Comparison of ENCODE assay signal across 14 cellular contexts in the genomic region with DNA sequence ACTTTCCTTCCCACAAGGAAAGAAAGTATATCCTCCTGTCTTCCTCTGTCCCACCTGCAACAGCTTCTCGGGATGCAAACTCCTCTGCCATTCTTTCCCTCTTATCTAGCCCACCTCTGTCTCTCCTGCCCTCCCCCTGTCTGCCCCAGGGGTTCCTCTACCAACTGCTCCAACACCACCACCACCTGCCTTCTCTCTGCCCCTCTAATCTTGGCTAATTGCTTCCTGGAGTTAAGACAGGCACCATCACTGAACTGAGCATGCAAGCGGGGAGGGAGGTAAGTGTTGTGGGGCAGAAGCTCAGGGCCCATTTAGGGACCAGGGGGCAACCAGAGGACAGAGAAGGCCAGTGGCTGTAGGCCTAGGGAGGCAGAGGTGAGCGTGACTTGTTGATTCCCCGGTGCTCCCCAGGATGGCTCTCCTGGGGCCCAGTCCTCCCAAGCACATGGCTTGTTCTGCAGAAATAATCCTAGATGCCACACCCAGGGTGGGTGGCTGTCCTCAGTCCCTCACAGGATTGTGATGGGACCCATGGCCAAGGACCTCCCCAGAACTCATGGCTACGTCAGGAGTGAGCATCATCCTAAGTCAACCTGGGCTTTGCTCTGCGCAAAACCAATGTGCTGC.
"Had no signal": no experiment of that assay in that cellular context is flagged by ENCODE, and none has a peak within 500 bp of the region (broad histone marks: within the 10 kb centered on the region; RNA-seq: fewer than 3 reads in every experiment).

No MANE protein-coding gene starts in this region.

- H3K27ac ChIP-seq: brain microvascular endothelial cell, hepatocyte, left lung, spleen, upper lobe of right lung had no signal

- H3K4me3 ChIP-seq: hepatocyte, left lung, sigmoid colon, spleen, upper lobe of right lung had no signal

- H3K4me3 Mint-ChIP-seq: activated naive CD8-positive, alpha-beta T cell treated with anti-CD3 and anti-CD28 coated beads, Interleukin-2, amount 10 ng/mL, durations not matched to agents 7 days and 5 days; dendritic cell treated with granulocyte-macrophage colony-stimulating factor and Interleukin-4, amounts not matched to agents 40 ng/mL and 50 ng/mL, for 4 days; effector memory CD8-positive, alpha-beta T cell; natural killer cell; stimulated activated naive CD8-positive, alpha-beta T cell treated with anti-CD3 and anti-CD28 coated beads, Interleukin-15, amount 100 ng/mL, for 72 hours had no signal

- H3K27me3 ChIP-seq: hepatocyte, left lung, sigmoid colon, spleen, upper lobe of right lung had no signal

- H3K36me3 ChIP-seq: brain microvascular endothelial cell, left lung, sigmoid colon, spleen, upper lobe of right lung had no signal

- H3K4me1 Mint-ChIP-seq: activated naive CD8-positive, alpha-beta T cell treated with anti-CD3 and anti-CD28 coated beads, Interleukin-2, amount 10 ng/mL, durations not matched to agents 7 days and 5 days; natural killer cell; stimulated activated naive CD8-positive, alpha-beta T cell treated with anti-CD3 and anti-CD28 coated beads, Interleukin-15, amount 100 ng/mL, for 72 hours had no signal

- H3K4me1 ChIP-seq: upper lobe of right lung had no signal

- DNase-seq: activated naive CD4-positive, alpha-beta T cell; activated naive CD8-positive, alpha-beta T cell treated with anti-CD3 and anti-CD28 coated beads, Interleukin-2, amount 10 ng/mL, durations not matched to agents 7 days and 5 days; brain microvascular endothelial cell; effector memory CD8-positive, alpha-beta T cell; left lung; mammary epithelial cell; natural killer cell; sigmoid colon; spleen; stimulated activated naive CD8-positive, alpha-beta T cell treated with anti-CD3 and anti-CD28 coated beads, Interleukin-15, amount 100 ng/mL, for 72 hours; upper lobe of right lung had no signal

- H3K9me3 ChIP-seq: sigmoid colon, upper lobe of right lung had no signal

- H3K27me3 Mint-ChIP-seq: effector memory CD8-positive, alpha-beta T cell had no signal

- ATAC-seq: activated CD4-positive, CD25-positive, alpha-beta regulatory T cell treated with anti-CD3 and anti-CD28 coated beads, Interleukin-2, amount 50 U/mL, for 24 hours; effector memory CD8-positive, alpha-beta T cell; left lung; natural killer cell; stimulated activated naive CD8-positive, alpha-beta T cell treated with anti-CD3 and anti-CD28 coated beads, Interleukin-15, amount 100 ng/mL, for 72 hours; upper lobe of right lung had no signal

- H3K27ac Mint-ChIP-seq: activated naive CD8-positive, alpha-beta T cell treated with anti-CD3 and anti-CD28 coated beads, Interleukin-2, amount 10 ng/mL, durations not matched to agents 7 days and 5 days; dendritic cell treated with granulocyte-macrophage colony-stimulating factor and Interleukin-4, amounts not matched to agents 40 ng/mL and 50 ng/mL, for 4 days; effector memory CD8-positive, alpha-beta T cell; natural killer cell had no signal
